9 cellular contexts compared by ENCODE assay signal in the genomic region with DNA sequence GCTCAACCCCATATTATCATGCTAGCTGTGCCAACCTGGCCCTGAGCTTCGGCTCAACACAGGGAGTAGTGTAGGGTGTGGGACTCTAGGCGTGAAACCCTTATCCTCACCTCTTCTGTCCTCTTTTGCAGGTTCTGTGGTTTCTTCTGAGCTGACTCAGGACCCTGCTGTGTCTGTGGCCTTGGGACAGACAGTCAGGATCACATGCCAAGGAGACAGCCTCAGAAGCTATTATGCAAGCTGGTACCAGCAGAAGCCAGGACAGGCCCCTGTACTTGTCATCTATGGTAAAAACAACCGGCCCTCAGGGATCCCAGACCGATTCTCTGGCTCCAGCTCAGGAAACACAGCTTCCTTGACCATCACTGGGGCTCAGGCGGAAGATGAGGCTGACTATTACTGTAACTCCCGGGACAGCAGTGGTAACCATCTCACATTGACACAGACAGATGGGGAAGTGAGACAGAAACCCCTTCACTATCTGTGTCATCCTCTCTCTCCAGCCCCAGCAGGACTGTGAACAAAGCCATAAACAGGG.
DNase-seq lines count a peak whose midpoint lies in the region; ATAC-seq, FAIRE-seq and TF ChIP-seq lines count a peak whose summit lies in the region.
"Had no signal": no experiment of that assay in that cellular context is flagged by ENCODE, and none has a peak within 500 bp of the region (broad histone marks: within the 10 kb centered on the region; RNA-seq: fewer than 3 reads in every experiment).

No MANE protein-coding gene starts in this region.

- DNase-seq in MCF 10A (ENCODE audit: unreplicated experiment), result peak; percentile 59
- DNase-seq in breast epithelium (ENCODE audit: low spot score in 2 of 2), result no peak
- DNase-seq in choroid plexus epithelial cell (ENCODE audit: low read depth), result peak; percentile 25
- peak in 1 of 2 donors; percentile 70 for DNase-seq in stimulated activated effector memory CD8-positive, alpha-beta T cell treated with anti-CD3 and anti-CD28 coated beads, Interleukin-12 subunit alpha, Interleukin-12 subunit beta, amount 100 ng/mL, for 72 hours (ENCODE audit: low spot score in 2 of 2)
- no peak for DNase-seq in kidney
- DNase-seq in stimulated activated CD4-positive, alpha-beta T cell treated with anti-CD3 and anti-CD28 coated beads, Interleukin-2, amount 100 ng/mL, for 24 hours, result no peak
- no peak for DNase-seq in hippocampal formation (lab: John Stamatoyannopoulos, UW)

- no peaks in the 10 kb centered on the region for H3K27me3 ChIP-seq in breast epithelium

- H3K4me3 ChIP-seq in breast epithelium (no peak overlapping the region), choroid plexus epithelial cell (ENCODE audit: low read depth, low read length) (no peak overlapping the region), kidney (ENCODE audit: low read length in 2 of 2) (no peak overlapping the region)

- H3K27me3 Mint-ChIP-seq in MCF 10A (ENCODE audit: insufficient read depth, unreplicated experiment), result no peaks in the 10 kb centered on the region

- H3K4me1 Mint-ChIP-seq in MCF 10A (ENCODE audit: insufficient read depth, unreplicated experiment), result peaks cover 5% of the 10 kb centered on the region
- H3K4me1 Mint-ChIP-seq in stimulated activated effector memory CD8-positive, alpha-beta T cell treated with anti-CD3 and anti-CD28 coated beads, Interleukin-12 subunit alpha, Interleukin-12 subunit beta, amount 100 ng/mL, for 72 hours, result peaks cover 48% of the 10 kb centered on the region

- H3K4me3 Mint-ChIP-seq in MCF 10A (ENCODE audit: unreplicated experiment), result no peak overlapping the region
- peak overlapping the region; percentile 44 for H3K4me3 Mint-ChIP-seq in stimulated activated effector memory CD8-positive, alpha-beta T cell treated with anti-CD3 and anti-CD28 coated beads, Interleukin-12 subunit alpha, Interleukin-12 subunit beta, amount 100 ng/mL, for 72 hours

- no peak for FAIRE-seq in kidney (lab: Jason Lieb, UNC)
- FAIRE-seq: islet of Langerhans had no signal

- H3K4me1 ChIP-seq in breast epithelium (no peaks in the 10 kb centered on the region), kidney (ENCODE audit: control insufficient read depth in 1 of 2, insufficient read depth in 1 of 2, low read depth in 1 of 2, low read length in 2 of 2) (no peaks in the 10 kb centered on the region)

- BruUV-seq in MCF 10A (replicated peaks; lab: Mats Ljungman, UMichigan), result no TSS peak

- H3K36me3 ChIP-seq in breast epithelium (no peaks in the 10 kb centered on the region), kidney (ENCODE audit: control insufficient read depth in 1 of 2, insufficient read depth in 2 of 2, low read length in 2 of 2) (no peaks in the 10 kb centered on the region)

- TF ChIP-seq CTCF in MCF 10A (IDR thresholded peaks at IDR 0.05; ENCODE audit: unreplicated experiment), result no peak
- no peak for TF ChIP-seq CTCF in breast epithelium (IDR thresholded peaks at IDR 0.05)
- TF ChIP-seq CTCF in choroid plexus epithelial cell (conservative IDR thresholded peaks at IDR 0.05; ENCODE audit: low read depth, low read length), result no peak
- TF ChIP-seq CTCF in kidney (IDR thresholded peaks at IDR 0.05; ENCODE audit: borderline replicate concordance, extremely low read depth, insufficient read depth), result no peak

- H3K9me3 ChIP-seq in breast epithelium (no peaks in the 10 kb centered on the region), kidney (ENCODE audit: control insufficient read depth in 1 of 2, low read length in 2 of 2) (no peaks in the 10 kb centered on the region)

- CTCF ChIA-PET in MCF 10A (lab: Yijun Ruan, JAX), result interaction anchor here (0.7 to 2.6 kb wide), 6 partner anchors 9 to 139 kb away, joined by 3 to 13 read pairs (median 4); no protein-coding TSS in a partner anchor

- ATAC-seq in HG03342 (IDR thresholded peaks at IDR 0.05; ENCODE audit: unreplicated experiment), result peak; percentile 72
- peak; percentile 65 for ATAC-seq in stimulated activated effector memory CD8-positive, alpha-beta T cell treated with anti-CD3 and anti-CD28 coated beads, Interleukin-12 subunit alpha, Interleukin-12 subunit beta, amount 100 ng/mL, for 72 hours

- POLR2A ChIA-PET in MCF 10A (lab: Yijun Ruan, JAX), result interaction anchor here (0.6 to 1.6 kb wide), 2 partner anchors 9 to 1005 kb away, joined by 3 to 4 read pairs; no protein-coding TSS in a partner anchor

- no peak overlapping the region for H3K9ac ChIP-seq in kidney (ENCODE audit: low read length in 2 of 2)

- intact Hi-C loops in MCF 10A (cut with micrococcal nuclease), result no loop called here
- intact Hi-C loops in breast epithelium (cut with DNase I; ENCODE audit: low total_unique reads), result no loop called here
- intact Hi-C loops in kidney (cut with DNase I), result no loop called here

- no peak overlapping the region for H3K27ac Mint-ChIP-seq in MCF 10A (ENCODE audit: low read depth, unreplicated experiment)
- peak overlapping the region; percentile 74 for H3K27ac Mint-ChIP-seq in stimulated activated effector memory CD8-positive, alpha-beta T cell treated with anti-CD3 and anti-CD28 coated beads, Interleukin-12 subunit alpha, Interleukin-12 subunit beta, amount 100 ng/mL, for 72 hours

- TF ChIP-seq POLR2A in breast epithelium (IDR thresholded peaks at IDR 0.05), result no peak

- H3K9me3 Mint-ChIP-seq in MCF 10A (ENCODE audit: unreplicated experiment), result no peaks in the 10 kb centered on the region
- no peaks in the 10 kb centered on the region for H3K9me3 Mint-ChIP-seq in stimulated activated effector memory CD8-positive, alpha-beta T cell treated with anti-CD3 and anti-CD28 coated beads, Interleukin-12 subunit alpha, Interleukin-12 subunit beta, amount 100 ng/mL, for 72 hours

- H3K36me3 Mint-ChIP-seq in MCF 10A (ENCODE audit: insufficient read depth, unreplicated experiment), result no peaks in the 10 kb centered on the region
- no peaks in the 10 kb centered on the region for H3K36me3 Mint-ChIP-seq in stimulated activated effector memory CD8-positive, alpha-beta T cell treated with anti-CD3 and anti-CD28 coated beads, Interleukin-12 subunit alpha, Interleukin-12 subunit beta, amount 100 ng/mL, for 72 hours

- H3K27ac ChIP-seq in breast epithelium, result peak overlapping the region in 1 of 2 donors; percentile 19
- no peak overlapping the region for H3K27ac ChIP-seq in kidney (ENCODE audit: low read depth in 2 of 2, low read length in 2 of 2)

Comparison
In these comparisons a context has a peak if more than half of its experiments do, and no peak if none do; other contexts are left out.
1. DNase-seq: peak in MCF 10A (single experiment) and choroid plexus epithelial cell (single experiment); none in breast epithelium (0 of 2), kidney (single experiment), stimulated activated CD4-positive, alpha-beta T cell treated with anti-CD3 and anti-CD28 coated beads, Interleukin-2, amount 100 ng/mL, for 24 hours (0 of 2) and hippocampal formation (0 of 2).